ENCODE assay signal across 1 cellular context in the genomic region with DNA sequence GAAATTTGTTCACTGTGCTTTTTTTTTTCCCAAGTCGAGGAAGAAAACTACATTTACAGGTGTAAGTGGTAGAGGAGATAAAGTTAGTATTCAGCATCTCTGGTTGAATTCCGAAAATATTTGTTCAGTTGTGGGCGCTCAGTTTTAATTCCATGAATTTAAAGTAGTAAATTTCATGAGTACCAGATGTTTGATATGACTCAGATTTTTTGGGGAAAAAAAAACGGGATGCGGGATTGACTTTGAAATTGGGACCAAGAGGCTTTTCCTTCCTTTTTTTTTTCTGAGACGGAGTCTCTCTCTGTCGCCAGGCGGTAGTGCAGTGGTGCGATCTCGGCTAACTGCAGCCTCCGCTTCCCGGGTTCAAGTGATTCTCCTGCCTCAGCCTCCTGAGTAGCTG.
TF ChIP-seq lines count a peak whose summit lies in the region.

No MANE protein-coding gene starts in this region.

TF ChIP-seq in HepG2, 621 proteins besides CTCF, POLR2A, EP300 and RAD21:
- no peak for TF ChIP-seq TGIF2 (CRISPR knock-in tag; IDR thresholded peaks at IDR 0.05)
- no peak for TF ChIP-seq CENPX (CRISPR knock-in tag; IDR thresholded peaks at IDR 0.05)
- TF ChIP-seq, protein P1, sequence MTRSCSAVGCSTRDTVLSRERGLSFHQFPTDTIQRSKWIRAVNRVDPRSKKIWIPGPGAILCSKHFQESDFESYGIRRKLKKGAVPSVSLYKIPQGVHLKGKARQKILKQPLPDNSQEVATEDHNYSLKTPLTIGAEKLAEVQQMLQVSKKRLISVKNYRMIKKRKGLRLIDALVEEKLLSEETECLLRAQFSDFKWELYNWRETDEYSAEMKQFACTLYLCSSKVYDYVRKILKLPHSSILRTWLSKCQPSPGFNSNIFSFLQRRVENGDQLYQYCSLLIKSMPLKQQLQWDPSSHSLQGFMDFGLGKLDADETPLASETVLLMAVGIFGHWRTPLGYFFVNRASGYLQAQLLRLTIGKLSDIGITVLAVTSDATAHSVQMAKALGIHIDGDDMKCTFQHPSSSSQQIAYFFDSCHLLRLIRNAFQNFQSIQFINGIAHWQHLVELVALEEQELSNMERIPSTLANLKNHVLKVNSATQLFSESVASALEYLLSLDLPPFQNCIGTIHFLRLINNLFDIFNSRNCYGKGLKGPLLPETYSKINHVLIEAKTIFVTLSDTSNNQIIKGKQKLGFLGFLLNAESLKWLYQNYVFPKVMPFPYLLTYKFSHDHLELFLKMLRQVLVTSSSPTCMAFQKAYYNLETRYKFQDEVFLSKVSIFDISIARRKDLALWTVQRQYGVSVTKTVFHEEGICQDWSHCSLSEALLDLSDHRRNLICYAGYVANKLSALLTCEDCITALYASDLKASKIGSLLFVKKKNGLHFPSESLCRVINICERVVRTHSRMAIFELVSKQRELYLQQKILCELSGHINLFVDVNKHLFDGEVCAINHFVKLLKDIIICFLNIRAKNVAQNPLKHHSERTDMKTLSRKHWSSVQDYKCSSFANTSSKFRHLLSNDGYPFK (CRISPR knock-in tag; IDR thresholded peaks at IDR 0.05; ENCODE audit: borderline replicate concordance): no peak
- TF ChIP-seq, protein P2, sequence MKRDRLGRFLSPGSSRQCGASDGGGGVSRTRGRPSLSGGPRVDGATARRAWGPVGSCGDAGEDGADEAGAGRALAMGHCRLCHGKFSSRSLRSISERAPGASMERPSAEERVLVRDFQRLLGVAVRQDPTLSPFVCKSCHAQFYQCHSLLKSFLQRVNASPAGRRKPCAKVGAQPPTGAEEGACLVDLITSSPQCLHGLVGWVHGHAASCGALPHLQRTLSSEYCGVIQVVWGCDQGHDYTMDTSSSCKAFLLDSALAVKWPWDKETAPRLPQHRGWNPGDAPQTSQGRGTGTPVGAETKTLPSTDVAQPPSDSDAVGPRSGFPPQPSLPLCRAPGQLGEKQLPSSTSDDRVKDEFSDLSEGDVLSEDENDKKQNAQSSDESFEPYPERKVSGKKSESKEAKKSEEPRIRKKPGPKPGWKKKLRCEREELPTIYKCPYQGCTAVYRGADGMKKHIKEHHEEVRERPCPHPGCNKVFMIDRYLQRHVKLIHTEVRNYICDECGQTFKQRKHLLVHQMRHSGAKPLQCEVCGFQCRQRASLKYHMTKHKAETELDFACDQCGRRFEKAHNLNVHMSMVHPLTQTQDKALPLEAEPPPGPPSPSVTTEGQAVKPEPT (CRISPR knock-in tag; IDR thresholded peaks at IDR 0.05; ENCODE audit: low read depth): no peak
- TF ChIP-seq, protein P3, sequence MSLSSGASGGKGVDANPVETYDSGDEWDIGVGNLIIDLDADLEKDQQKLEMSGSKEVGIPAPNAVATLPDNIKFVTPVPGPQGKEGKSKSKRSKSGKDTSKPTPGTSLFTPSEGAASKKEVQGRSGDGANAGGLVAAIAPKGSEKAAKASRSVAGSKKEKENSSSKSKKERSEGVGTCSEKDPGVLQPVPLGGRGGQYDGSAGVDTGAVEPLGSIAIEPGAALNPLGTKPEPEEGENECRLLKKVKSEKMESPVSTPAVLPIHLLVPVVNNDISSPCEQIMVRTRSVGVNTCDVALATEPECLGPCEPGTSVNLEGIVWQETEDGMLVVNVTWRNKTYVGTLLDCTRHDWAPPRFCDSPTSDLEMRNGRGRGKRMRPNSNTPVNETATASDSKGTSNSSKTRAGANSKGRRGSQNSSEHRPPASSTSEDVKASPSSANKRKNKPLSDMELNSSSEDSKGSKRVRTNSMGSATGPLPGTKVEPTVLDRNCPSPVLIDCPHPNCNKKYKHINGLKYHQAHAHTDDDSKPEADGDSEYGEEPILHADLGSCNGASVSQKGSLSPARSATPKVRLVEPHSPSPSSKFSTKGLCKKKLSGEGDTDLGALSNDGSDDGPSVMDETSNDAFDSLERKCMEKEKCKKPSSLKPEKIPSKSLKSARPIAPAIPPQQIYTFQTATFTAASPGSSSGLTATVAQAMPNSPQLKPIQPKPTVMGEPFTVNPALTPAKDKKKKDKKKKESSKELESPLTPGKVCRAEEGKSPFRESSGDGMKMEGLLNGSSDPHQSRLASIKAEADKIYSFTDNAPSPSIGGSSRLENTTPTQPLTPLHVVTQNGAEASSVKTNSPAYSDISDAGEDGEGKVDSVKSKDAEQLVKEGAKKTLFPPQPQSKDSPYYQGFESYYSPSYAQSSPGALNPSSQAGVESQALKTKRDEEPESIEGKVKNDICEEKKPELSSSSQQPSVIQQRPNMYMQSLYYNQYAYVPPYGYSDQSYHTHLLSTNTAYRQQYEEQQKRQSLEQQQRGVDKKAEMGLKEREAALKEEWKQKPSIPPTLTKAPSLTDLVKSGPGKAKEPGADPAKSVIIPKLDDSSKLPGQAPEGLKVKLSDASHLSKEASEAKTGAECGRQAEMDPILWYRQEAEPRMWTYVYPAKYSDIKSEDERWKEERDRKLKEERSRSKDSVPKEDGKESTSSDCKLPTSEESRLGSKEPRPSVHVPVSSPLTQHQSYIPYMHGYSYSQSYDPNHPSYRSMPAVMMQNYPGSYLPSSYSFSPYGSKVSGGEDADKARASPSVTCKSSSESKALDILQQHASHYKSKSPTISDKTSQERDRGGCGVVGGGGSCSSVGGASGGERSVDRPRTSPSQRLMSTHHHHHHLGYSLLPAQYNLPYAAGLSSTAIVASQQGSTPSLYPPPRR (CRISPR knock-in tag; IDR thresholded peaks at IDR 0.05; ENCODE audit: borderline replicate concordance): no peak
- TF ChIP-seq ZKSCAN8 (CRISPR knock-in tag; IDR thresholded peaks at IDR 0.05; ENCODE audit: borderline replicate concordance): no peak
- no peak for TF ChIP-seq ZNF780A (CRISPR knock-in tag; IDR thresholded peaks at IDR 0.05)
- TF ChIP-seq ZKSCAN1 (IDR thresholded peaks at IDR 0.05; ENCODE audit: low read length): no peak
- TF ChIP-seq SNRNP70 (IDR thresholded peaks at IDR 0.05; ENCODE audit: low read depth, low read length): no peak
- no peak for TF ChIP-seq ZNF282 (IDR thresholded peaks at IDR 0.05; ENCODE audit: partially characterized antibody)
- TF ChIP-seq ZSCAN25 (CRISPR knock-in tag; IDR thresholded peaks at IDR 0.05): no peak
- no peak for TF ChIP-seq SRF (IDR thresholded peaks at IDR 0.05; ENCODE audit: low read depth, low read length)
- TF ChIP-seq ZBTB1 (CRISPR knock-in tag; IDR thresholded peaks at IDR 0.05; ENCODE audit: borderline replicate concordance): no peak
- TF ChIP-seq ELF4 (CRISPR knock-in tag; IDR thresholded peaks at IDR 0.05; ENCODE audit: borderline replicate concordance): no peak
- TF ChIP-seq, protein P4, sequence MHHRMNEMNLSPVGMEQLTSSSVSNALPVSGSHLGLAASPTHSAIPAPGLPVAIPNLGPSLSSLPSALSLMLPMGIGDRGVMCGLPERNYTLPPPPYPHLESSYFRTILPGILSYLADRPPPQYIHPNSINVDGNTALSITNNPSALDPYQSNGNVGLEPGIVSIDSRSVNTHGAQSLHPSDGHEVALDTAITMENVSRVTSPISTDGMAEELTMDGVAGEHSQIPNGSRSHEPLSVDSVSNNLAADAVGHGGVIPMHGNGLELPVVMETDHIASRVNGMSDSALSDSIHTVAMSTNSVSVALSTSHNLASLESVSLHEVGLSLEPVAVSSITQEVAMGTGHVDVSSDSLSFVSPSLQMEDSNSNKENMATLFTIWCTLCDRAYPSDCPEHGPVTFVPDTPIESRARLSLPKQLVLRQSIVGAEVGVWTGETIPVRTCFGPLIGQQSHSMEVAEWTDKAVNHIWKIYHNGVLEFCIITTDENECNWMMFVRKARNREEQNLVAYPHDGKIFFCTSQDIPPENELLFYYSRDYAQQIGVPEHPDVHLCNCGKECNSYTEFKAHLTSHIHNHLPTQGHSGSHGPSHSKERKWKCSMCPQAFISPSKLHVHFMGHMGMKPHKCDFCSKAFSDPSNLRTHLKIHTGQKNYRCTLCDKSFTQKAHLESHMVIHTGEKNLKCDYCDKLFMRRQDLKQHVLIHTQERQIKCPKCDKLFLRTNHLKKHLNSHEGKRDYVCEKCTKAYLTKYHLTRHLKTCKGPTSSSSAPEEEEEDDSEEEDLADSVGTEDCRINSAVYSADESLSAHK (CRISPR knock-in tag; IDR thresholded peaks at IDR 0.05; ENCODE audit: borderline replicate concordance): no peak
- TF ChIP-seq ZNF17 (CRISPR knock-in tag; IDR thresholded peaks at IDR 0.05): no peak
- no peak for TF ChIP-seq PTBP1 (IDR thresholded peaks at IDR 0.05; ENCODE audit: low read depth, low read length, poor library complexity, severe bottlenecking)
- TF ChIP-seq SAP130 (CRISPR knock-in tag; IDR thresholded peaks at IDR 0.05; ENCODE audit: low read depth): no peak
- TF ChIP-seq, protein P5, sequence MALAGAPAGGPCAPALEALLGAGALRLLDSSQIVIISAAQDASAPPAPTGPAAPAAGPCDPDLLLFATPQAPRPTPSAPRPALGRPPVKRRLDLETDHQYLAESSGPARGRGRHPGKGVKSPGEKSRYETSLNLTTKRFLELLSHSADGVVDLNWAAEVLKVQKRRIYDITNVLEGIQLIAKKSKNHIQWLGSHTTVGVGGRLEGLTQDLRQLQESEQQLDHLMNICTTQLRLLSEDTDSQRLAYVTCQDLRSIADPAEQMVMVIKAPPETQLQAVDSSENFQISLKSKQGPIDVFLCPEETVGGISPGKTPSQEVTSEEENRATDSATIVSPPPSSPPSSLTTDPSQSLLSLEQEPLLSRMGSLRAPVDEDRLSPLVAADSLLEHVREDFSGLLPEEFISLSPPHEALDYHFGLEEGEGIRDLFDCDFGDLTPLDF (CRISPR knock-in tag; IDR thresholded peaks at IDR 0.05): no peak
- TF ChIP-seq, protein P6, sequence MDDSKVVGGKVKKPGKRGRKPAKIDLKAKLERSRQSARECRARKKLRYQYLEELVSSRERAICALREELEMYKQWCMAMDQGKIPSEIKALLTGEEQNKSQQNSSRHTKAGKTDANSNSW (CRISPR knock-in tag; IDR thresholded peaks at IDR 0.05; ENCODE audit: borderline replicate concordance): no peak
